1 cellular context compared by ENCODE assay signal in the genomic region with DNA sequence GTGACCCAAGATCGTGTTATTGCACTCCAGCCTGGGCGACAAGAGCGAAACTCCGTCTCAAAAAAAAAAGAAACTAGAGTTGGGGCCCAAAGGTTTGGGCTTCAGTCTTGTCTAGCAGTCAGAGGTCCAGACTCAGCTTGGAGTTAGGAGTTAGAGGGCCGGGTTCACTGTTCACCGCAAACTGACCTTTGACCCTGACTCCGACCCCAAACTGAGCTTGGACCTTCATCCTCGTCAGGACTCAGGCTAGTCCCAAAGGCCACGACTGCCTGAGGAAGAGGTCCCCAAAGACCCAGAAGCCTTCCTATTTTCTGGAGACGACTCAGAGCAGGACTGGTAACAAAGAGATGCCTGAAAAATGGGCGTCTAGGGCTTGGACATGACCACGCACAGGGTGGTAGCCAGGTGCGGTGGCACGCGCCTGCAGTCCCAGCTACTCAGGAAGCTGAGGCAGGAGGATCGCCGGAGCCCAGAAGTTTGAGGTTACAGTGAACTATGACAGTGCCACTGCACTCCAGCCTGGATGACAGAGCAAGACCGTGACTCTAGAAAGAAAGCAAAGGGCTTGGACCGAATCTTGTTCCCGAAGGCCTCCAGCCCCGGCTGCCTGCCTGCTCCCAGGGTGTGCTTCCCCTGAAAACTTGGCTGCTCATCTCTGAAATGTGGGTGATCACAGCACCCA.
TF ChIP-seq lines count a peak whose summit lies in the region.

No MANE protein-coding gene starts in this region.

TF ChIP-seq in HEK293T, 16 proteins besides CTCF, POLR2A, EP300 and RAD21:
- TF ChIP-seq FOXK2 (IDR thresholded peaks at IDR 0.05) (no peak), SUZ12 (IDR thresholded peaks at IDR 0.05) (no peak), ELF4 (IDR thresholded peaks at IDR 0.05) (no peak), NFRKB (IDR thresholded peaks at IDR 0.05) (no peak), TARDBP (IDR thresholded peaks at IDR 0.05) (no peak), HDGF (IDR thresholded peaks at IDR 0.05; ENCODE audit: borderline replicate concordance) (no peak), BHLHE40 (IDR thresholded peaks at IDR 0.05; ENCODE audit: borderline replicate concordance) (no peak), ZNF384 (IDR thresholded peaks at IDR 0.05) (no peak), SP1 (IDR thresholded peaks at IDR 0.05) (no peak), L3MBTL2 (conservative IDR thresholded peaks at IDR 0.05) (no peak), LEF1 (IDR thresholded peaks at IDR 0.05; ENCODE audit: borderline replicate concordance) (no peak), ARNT (IDR thresholded peaks at IDR 0.05) (no peak), FOXA1 (IDR thresholded peaks at IDR 0.05) (no peak), CTBP1 (IDR thresholded peaks at IDR 0.05; ENCODE audit: borderline replicate concordance) (no peak)
- TF ChIP-seq, protein P1, sequence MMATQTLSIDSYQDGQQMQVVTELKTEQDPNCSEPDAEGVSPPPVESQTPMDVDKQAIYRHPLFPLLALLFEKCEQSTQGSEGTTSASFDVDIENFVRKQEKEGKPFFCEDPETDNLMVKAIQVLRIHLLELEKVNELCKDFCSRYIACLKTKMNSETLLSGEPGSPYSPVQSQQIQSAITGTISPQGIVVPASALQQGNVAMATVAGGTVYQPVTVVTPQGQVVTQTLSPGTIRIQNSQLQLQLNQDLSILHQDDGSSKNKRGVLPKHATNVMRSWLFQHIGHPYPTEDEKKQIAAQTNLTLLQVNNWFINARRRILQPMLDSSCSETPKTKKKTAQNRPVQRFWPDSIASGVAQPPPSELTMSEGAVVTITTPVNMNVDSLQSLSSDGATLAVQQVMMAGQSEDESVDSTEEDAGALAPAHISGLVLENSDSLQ (IDR thresholded peaks at IDR 0.05): no peak
